In the genomic region with DNA sequence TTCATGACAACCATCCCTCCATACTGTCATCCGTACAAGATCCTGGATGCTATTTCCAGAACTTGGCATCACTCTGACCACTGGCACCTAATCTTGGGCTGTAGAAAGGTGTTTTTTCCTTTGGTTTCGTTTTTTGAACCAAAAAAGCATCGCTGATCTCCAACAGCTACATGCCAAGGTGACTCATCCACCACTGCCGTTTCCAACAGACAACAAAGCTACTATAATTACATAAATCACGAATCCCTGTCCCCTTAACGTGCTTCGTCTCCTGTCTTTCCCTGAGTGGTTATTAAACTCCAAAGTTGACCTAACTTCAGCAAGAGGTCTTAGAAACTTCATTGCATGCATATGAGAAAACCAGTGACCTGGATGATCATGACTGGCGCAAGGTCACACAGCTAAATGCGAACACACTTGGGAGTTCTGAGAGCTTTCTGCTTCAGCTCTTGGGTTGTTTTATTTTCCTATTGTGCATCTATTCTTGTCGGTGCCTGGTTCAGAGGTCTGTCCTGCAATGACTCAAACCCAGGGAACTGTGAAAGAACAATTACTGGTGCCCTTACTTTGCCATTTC, we compare ENCODE assay signal across 12 cellular contexts.
A peak's percentile ranks its signal among the peaks of the same experiment; 100 is the strongest.
DNase-seq lines count a peak whose midpoint lies in the region; ATAC-seq, FAIRE-seq and TF ChIP-seq lines count a peak whose summit lies in the region.
"Had no signal": no experiment of that assay in that cellular context is flagged by ENCODE, and none has a peak within 500 bp of the region (broad histone marks: within the 10 kb centered on the region; RNA-seq: fewer than 3 reads in every experiment).

No MANE protein-coding gene starts in this region.

- H4K20me1 ChIP-seq in endothelial cell of umbilical vein (replicated peaks; ENCODE audit: control insufficient read depth, extremely low read depth, insufficient read depth, low read length), result no peaks in the 10 kb centered on the region

- H3K27me3 ChIP-seq in endothelial cell of umbilical vein (ENCODE audit: control insufficient read depth in 2 of 2, insufficient read depth in 2 of 2, low read length in 2 of 2), result no peaks in the 10 kb centered on the region
- no peaks in the 10 kb centered on the region for H3K27me3 ChIP-seq in thoracic aorta (replicated peaks; ENCODE audit: insufficient read depth)
- no peaks in the 10 kb centered on the region for H3K27me3 ChIP-seq in A673 (replicated peaks; ENCODE audit: insufficient read depth, low read depth, low read length, poor library complexity)
- no peaks in the 10 kb centered on the region for H3K27me3 ChIP-seq in tibial nerve
- H3K27me3 ChIP-seq: right lobe of liver, stomach had no signal

- no peak for TF ChIP-seq EP300 in tibial nerve (IDR thresholded peaks at IDR 0.05)

- peak; percentile 38 for FAIRE-seq in endothelial cell of umbilical vein (lab: Jason Lieb, UNC)
- FAIRE-seq: TTC549 had no signal

- ATAC-seq in GM21619 (IDR thresholded peaks at IDR 0.05; ENCODE audit: unreplicated experiment) (peak; percentile 61), thoracic aorta (ENCODE audit: insufficient number of reproducible peaks, low FRiP score, low read depth) (no peak)
- ATAC-seq: right lobe of liver had no signal

- H3K36me3 ChIP-seq in endothelial cell of umbilical vein (ENCODE audit: control insufficient read depth in 2 of 2, extremely low read depth in 1 of 2, insufficient read depth in 2 of 2, low read length in 2 of 2) (no peaks in the 10 kb centered on the region), thoracic aorta (no peaks in the 10 kb centered on the region), A673 (ENCODE audit: insufficient read depth, low read length, poor library complexity, severe bottlenecking) (no peaks in the 10 kb centered on the region), tibial nerve (no peaks in the 10 kb centered on the region)
- H3K36me3 ChIP-seq: right lobe of liver, stomach had no signal

- DNase-seq in NCI-H2227 (lab: John Stamatoyannopoulos, UW; ENCODE audit: unreplicated experiment) (peak; percentile 60), endothelial cell of umbilical vein (ENCODE audit: low read depth, low spot score) (no peak), thoracic aorta (ENCODE audit: low spot score) (no peak), A673 (ENCODE audit: low spot score) (no peak), NK-92 (lab: John Stamatoyannopoulos, UW; ENCODE audit: unreplicated experiment) (no peak), tibial nerve (ENCODE audit: low spot score in 2 of 2) (no peak)
- DNase-seq: activated naive CD8-positive, alpha-beta T cell treated with anti-CD3 and anti-CD28 coated beads, Interleukin-2, amount 10 ng/mL, durations not matched to agents 7 days and 5 days; NCI-H2081 treated with DMSO at 0.1 percent for 48 hours; right lobe of liver; stomach had no signal

- H3K4me2 ChIP-seq in endothelial cell of umbilical vein (ENCODE audit: insufficient read depth, low read length), result no peak overlapping the region

- intact Hi-C loops in endothelial cell of umbilical vein (cut with micrococcal nuclease) (no loop called here), A673 (cut with micrococcal nuclease; ENCODE audit: unreplicated experiment) (no loop called here)

- CTCF ChIA-PET in endothelial cell of umbilical vein (lab: Charles Lee), result interaction anchor here (1.5 to 2.2 kb wide), 2 partner anchors 19 to 234 kb away, joined by 3 to 5 read pairs; no protein-coding TSS in a partner anchor
- CTCF ChIA-PET in A673 (lab: Charles Lee), result no interaction called here

- TF ChIP-seq CTCF in endothelial cell of umbilical vein (IDR thresholded peaks at IDR 0.05; ENCODE audit: extremely low read depth in 1 of 2, insufficient read depth in 1 of 2, low read depth in 1 of 2, low read length in 2 of 2) (no peak), thoracic aorta (IDR thresholded peaks at IDR 0.05) (no peak), A673 (conservative IDR thresholded peaks at IDR 0.05; ENCODE audit: low read depth, low read length) (no peak), tibial nerve (IDR thresholded peaks at IDR 0.05) (no peak)

- H2AFZ ChIP-seq in endothelial cell of umbilical vein (ENCODE audit: low read depth, low read length), result no peak overlapping the region

- TF ChIP-seq POLR2A in endothelial cell of umbilical vein (IDR thresholded peaks at IDR 0.05; ENCODE audit: low read depth, low read length), result no peak
- TF ChIP-seq POLR2A in tibial nerve (IDR thresholded peaks at IDR 0.05), result no peak

- no peak overlapping the region for H3K9ac ChIP-seq in endothelial cell of umbilical vein (replicated peaks; ENCODE audit: extremely low read depth, insufficient read depth, low read length)

- BruUV-seq in endothelial cell of umbilical vein (replicated peaks; lab: Mats Ljungman, UMichigan) (no TSS peak), A673 (replicated peaks; lab: Mats Ljungman, UMichigan) (no TSS peak)

- dilution Hi-C loops in endothelial cell of umbilical vein (cut with MboI; ENCODE audit: extremely low pct_ligation_motif_present, low sequenced_read_pairs), result no loop called here

- 74 to 78% methylated on average over 10 of the region's 10 CpGs for WGBS in tibial nerve, 2 donors

- no peaks in the 10 kb centered on the region for H3K9me3 ChIP-seq in endothelial cell of umbilical vein (replicated peaks; ENCODE audit: control insufficient read depth, insufficient read depth, low read length)
- H3K9me3 ChIP-seq in thoracic aorta, result no peaks in the 10 kb centered on the region
- no peaks in the 10 kb centered on the region for H3K9me3 ChIP-seq in A673 (ENCODE audit: low read depth, low read length, poor library complexity, severe bottlenecking)
- H3K9me3 ChIP-seq in tibial nerve, result no peaks in the 10 kb centered on the region
- H3K9me3 ChIP-seq: right lobe of liver, stomach had no signal

- H3K79me2 ChIP-seq in endothelial cell of umbilical vein (ENCODE audit: control insufficient read depth, insufficient read depth, low read length), result no peaks in the 10 kb centered on the region

- H3K27ac ChIP-seq in endothelial cell of umbilical vein (ENCODE audit: insufficient read depth, low read depth, low read length) (no peak overlapping the region), thoracic aorta (peak overlapping the region; percentile 26 to 42), A673 (ENCODE audit: low read depth, low read length, poor library complexity, severe bottlenecking) (no peak overlapping the region), tibial nerve (no peak overlapping the region)
- H3K27ac ChIP-seq: right lobe of liver, stomach had no signal

- no peaks in the 10 kb centered on the region for H3K4me1 ChIP-seq in endothelial cell of umbilical vein (ENCODE audit: control insufficient read depth, extremely low read depth, insufficient read depth, low read length)
- H3K4me1 ChIP-seq in thoracic aorta (ENCODE audit: control insufficient read depth in 1 of 2, low read depth in 2 of 2), result peaks cover 0 to 4% of the 10 kb centered on the region in 2 donors
- H3K4me1 ChIP-seq in A673 (ENCODE audit: insufficient read depth, low read length, poor library complexity, severe bottlenecking), result no peaks in the 10 kb centered on the region
- H3K4me1 ChIP-seq in tibial nerve, result no peaks in the 10 kb centered on the region
- H3K4me1 ChIP-seq: right lobe of liver, stomach had no signal

- no peak overlapping the region for H3K4me3 ChIP-seq in endothelial cell of umbilical vein (replicated peaks in 1 of 3; ENCODE audit: insufficient read depth in 1 of 3, low read depth in 1 of 3, low read length in 3 of 3)
- peak overlapping the region; percentile 46 for H3K4me3 ChIP-seq in thoracic aorta
- H3K4me3 ChIP-seq in A673 (ENCODE audit: low read depth, low read length, poor library complexity, severe bottlenecking), result no peak overlapping the region
- no peak overlapping the region for H3K4me3 ChIP-seq in tibial nerve
- H3K4me3 ChIP-seq: right lobe of liver, stomach had no signal

- POLR2A ChIA-PET in endothelial cell of umbilical vein (lab: Charles Lee), result no interaction called here
- POLR2A ChIA-PET in A673 (lab: Charles Lee; ENCODE audit: low non-redundant PET), result interaction anchor here (0.6 kb wide), 1 partner anchor 103 kb away, joined by 9 read pairs; no protein-coding TSS in a partner anchor

- H3K9me1 ChIP-seq in endothelial cell of umbilical vein (replicated peaks; ENCODE audit: control insufficient read depth, extremely low read depth, insufficient read depth, low read length), result no peaks in the 10 kb centered on the region

TF ChIP-seq in endothelial cell of umbilical vein, 7 proteins besides CTCF, POLR2A, EP300 and RAD21:
- TF ChIP-seq MYC (IDR thresholded peaks at IDR 0.05; ENCODE audit: low read depth, low read length) (no peak), GATA2 (IDR thresholded peaks at IDR 0.05; ENCODE audit: insufficient read depth, insufficient read length, low read depth, low read length) (no peak), JUN (IDR thresholded peaks at IDR 0.05; ENCODE audit: borderline replicate concordance, insufficient read depth, insufficient read length, low read depth) (no peak), EZH2 (IDR thresholded peaks at IDR 0.05; ENCODE audit: borderline replicate concordance, low read depth, low read length, severe bottlenecking) (no peak), FOS (IDR thresholded peaks at IDR 0.05; ENCODE audit: borderline replicate concordance, insufficient read depth, low read length) (no peak), POLR2AphosphoS5 (IDR thresholded peaks at IDR 0.05; ENCODE audit: insufficient read depth, low read depth, low read length) (no peak)
- TF ChIP-seq, protein P1, sequence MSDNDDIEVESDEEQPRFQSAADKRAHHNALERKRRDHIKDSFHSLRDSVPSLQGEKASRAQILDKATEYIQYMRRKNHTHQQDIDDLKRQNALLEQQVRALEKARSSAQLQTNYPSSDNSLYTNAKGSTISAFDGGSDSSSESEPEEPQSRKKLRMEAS (IDR thresholded peaks at IDR 0.05; ENCODE audit: insufficient read depth, insufficient read length), result no peak

Comparison
In these comparisons a context has a peak if more than half of its experiments do, and no peak if none do; other contexts are left out.
1. H3K27ac ChIP-seq: peak in thoracic aorta (2 of 2); none in endothelial cell of umbilical vein (single experiment), A673 (single experiment) and tibial nerve (0 of 4).